ENCODE assay signal across 8 cellular contexts in genomic region chr4:138870739-138871633, GRCh38.
DNase-seq lines count a peak whose midpoint lies in the region; ATAC-seq, FAIRE-seq and TF ChIP-seq lines count a peak whose summit lies in the region.

No MANE protein-coding gene starts in this region.

- H3K9me3 ChIP-seq in neural cell (ENCODE audit: low read length) (no peaks in the 10 kb centered on the region), tibial nerve (no peaks in the 10 kb centered on the region)

- H3K79me2 ChIP-seq in neural cell (replicated peaks; ENCODE audit: insufficient read depth, low read length) = no peaks in the 10 kb centered on the region

- no peaks in the 10 kb centered on the region for H3K9me2 ChIP-seq in neural cell (ENCODE audit: insufficient read depth, low read length)

- FAIRE-seq in D721Med (lab: Jason Lieb, UNC) = peak; percentile 92

- H2AFZ ChIP-seq in neural cell (ENCODE audit: low read depth, low read length) = no peak overlapping the region

- TF ChIP-seq CTCF in D721Med (IDR thresholded peaks at IDR 0.05; ENCODE audit: insufficient read depth, missing control alignments) (peak; percentile 87), neural cell (IDR thresholded peaks at IDR 0.05; ENCODE audit: poor library complexity, severe bottlenecking) (peak; percentile 94), tibial nerve (IDR thresholded peaks at IDR 0.05) (peak; percentile 74 to 82 (median 79))

- ATAC-seq in GM21447 (IDR thresholded peaks at IDR 0.05; ENCODE audit: unreplicated experiment) = peak; percentile 88

- H3K27ac ChIP-seq in neural cell (ENCODE audit: low read length) = no peak overlapping the region
- no peak overlapping the region for H3K27ac ChIP-seq in tibial nerve

- no peaks in the 10 kb centered on the region for H3K27me3 ChIP-seq in neural cell (ENCODE audit: insufficient read depth, low read depth, low read length)
- H3K27me3 ChIP-seq in tibial nerve = no peaks in the 10 kb centered on the region

- H3F3A ChIP-seq in neural cell (ENCODE audit: insufficient read depth, low read length, poor library complexity, severe bottlenecking) = no peaks in the 10 kb centered on the region

- 22 to 23% methylated on average over 12 of the region's 12 CpGs for WGBS in tibial nerve, 2 donors

- no peak overlapping the region for H3K4me2 ChIP-seq in neural cell (ENCODE audit: low read length)

- no peak for TF ChIP-seq EP300 in neural cell (conservative IDR thresholded peaks at IDR 0.05; ENCODE audit: poor library complexity, severe bottlenecking)
- no peak for TF ChIP-seq EP300 in tibial nerve (IDR thresholded peaks at IDR 0.05)

- no peaks in the 10 kb centered on the region for H3K36me3 ChIP-seq in neural cell (ENCODE audit: insufficient read depth, low read length)
- no peaks in the 10 kb centered on the region for H3K36me3 ChIP-seq in tibial nerve

- peaks cover 0 to 5% (median 0%) of the 10 kb centered on the region in 4 donors for H3K4me1 ChIP-seq in tibial nerve

- no peaks in the 10 kb centered on the region for H4K20me1 ChIP-seq in neural cell (ENCODE audit: insufficient read depth)

- no peak for TF ChIP-seq POLR2A in tibial nerve (IDR thresholded peaks at IDR 0.05)

- peak; percentile 97 for TF ChIP-seq RAD21 in neural cell (conservative IDR thresholded peaks at IDR 0.05)

- DNase-seq in D721Med (ENCODE audit: insufficient read length, low spot score) (peak; percentile 23), HUDEP-2 (lab: John Stamatoyannopoulos, UW; ENCODE audit: unreplicated experiment in 76 of 76) (peak in 47 of 76 experiments; percentile 1 to 65 (median 16)), NOMO-1 (lab: John Stamatoyannopoulos, UW; ENCODE audit: unreplicated experiment in 2 of 2) (peak; percentile 52 to 59), fibroblast of gingiva (ENCODE audit: low read depth) (peak; percentile 57), tibial nerve (ENCODE audit: low spot score in 2 of 2) (peak; percentile 33 to 80)
- peak; percentile 12 for DNase-seq in activated CD8-positive, alpha-beta memory T cell treated with anti-CD3 and anti-CD28 coated beads, Interleukin-2, amount 50 U/mL, for 24 hours (ENCODE audit: extremely low read depth)

- H3K9ac ChIP-seq in neural cell (ENCODE audit: low read length) = no peak overlapping the region

- H3K4me3 ChIP-seq in neural cell (ENCODE audit: low read length) = no peak overlapping the region
- H3K4me3 ChIP-seq in tibial nerve = no peak overlapping the region

TF ChIP-seq in neural cell, 6 proteins besides CTCF, POLR2A, EP300 and RAD21:
- TF ChIP-seq SMC3 (conservative IDR thresholded peaks at IDR 0.05; ENCODE audit: poor library complexity) (peak; percentile 91), MXI1 (conservative IDR thresholded peaks at IDR 0.05; ENCODE audit: poor library complexity, severe bottlenecking) (no peak)
